ENCODE assay signal across 10 cellular contexts in genomic region chr13:48318014-48318713, GRCh38. TPM values are rescaled to one million over a fixed set of nuclear protein-coding genes. Genes with fewer than 3 reads are reported as not detected.
DNase-seq lines count a peak whose midpoint lies in the region; ATAC-seq and TF ChIP-seq lines count a peak whose summit lies in the region.
"Had no signal": no experiment of that assay in that cellular context is flagged by ENCODE, and none has a peak within 500 bp of the region (broad histone marks: within the 10 kb centered on the region; RNA-seq: fewer than 3 reads in every experiment).

No MANE protein-coding gene starts in this region.

- TF ChIP-seq POLR2A in heart left ventricle (IDR thresholded peaks at IDR 0.05) = no peak
- TF ChIP-seq POLR2A in ovary (IDR thresholded peaks at IDR 0.05) = no peak

- peak overlapping the region; percentile 48 for H3K4me3 ChIP-seq in BLaER1
- peak overlapping the region in 9 of 12 donors; percentile 15 to 51 (median 30) for H3K4me3 ChIP-seq in heart left ventricle
- no peak overlapping the region for H3K4me3 ChIP-seq in ovary
- H3K4me3 ChIP-seq in neural progenitor cell = no peak overlapping the region

- H3K36me3 ChIP-seq in BLaER1 (peaks cover 98% of the 10 kb centered on the region), heart left ventricle (peaks cover 0 to 24% (median 0%) of the 10 kb centered on the region in 9 donors), ovary (no peaks in the 10 kb centered on the region), neural progenitor cell (no peaks in the 10 kb centered on the region)

- intact Hi-C loops in activated CD8-positive, alpha-beta T cell treated with anti-CD3 and anti-CD28 coated beads for 36 hours (cut with micrococcal nuclease) = no loop called here
- intact Hi-C loops in heart left ventricle (cut with DNase I) = loop anchor here in 1 of 10 donors (10.0 kb wide), 1 partner anchor 193 kb away; no protein-coding TSS in a partner anchor
- intact Hi-C loops in posterior vena cava (cut with DNase I) = no loop called here
- intact Hi-C loops in ovary (cut with DNase I) = no loop called here

- peaks cover 47% of the 10 kb centered on the region for H3K4me1 Mint-ChIP-seq in activated CD8-positive, alpha-beta T cell treated with anti-CD3 and anti-CD28 coated beads for 36 hours (ENCODE audit: low read depth)
- H3K4me1 Mint-ChIP-seq in neural progenitor cell = no peaks in the 10 kb centered on the region

- H3K27ac ChIP-seq in BLaER1 = peak overlapping the region; percentile 55
- peak overlapping the region in 11 of 12 donors; percentile 3 to 65 (median 42) for H3K27ac ChIP-seq in heart left ventricle
- H3K27ac ChIP-seq in ovary = no peak overlapping the region
- no peak overlapping the region for H3K27ac ChIP-seq in neural progenitor cell

- peak; percentile 6 for DNase-seq in activated CD8-positive, alpha-beta T cell treated with anti-CD3 and anti-CD28 coated beads for 36 hours
- DNase-seq in heart left ventricle = peak; percentile 33 to 67 (median 52)
- DNase-seq in posterior vena cava (ENCODE audit: low spot score) = peak; percentile 85
- DNase-seq in ovary = no peak
- no peak for DNase-seq in NCI-H187 treated with DMSO at 0.1 percent for 48 hours (lab: John Stamatoyannopoulos, UW)
- no peak for DNase-seq in NCI-H524 (lab: John Stamatoyannopoulos, UW)
- no peak for DNase-seq in neural progenitor cell (ENCODE audit: low spot score)
- DNase-seq: T-helper 2 cell had no signal

- H3F3A ChIP-seq in neural progenitor cell (ENCODE audit: low read depth) = no peaks in the 10 kb centered on the region

- peaks cover 3% of the 10 kb centered on the region for H3K79me2 ChIP-seq in neural progenitor cell (ENCODE audit: low read depth)

- H3K4me1 ChIP-seq in BLaER1 (peaks cover 19% of the 10 kb centered on the region), heart left ventricle (peaks cover 0 to 21% (median 10%) of the 10 kb centered on the region in 12 donors), ovary (ENCODE audit: insufficient read depth) (no peaks in the 10 kb centered on the region), neural progenitor cell (no peaks in the 10 kb centered on the region)

- peaks cover 99% of the 10 kb centered on the region for H3K9me3 ChIP-seq in BLaER1
- peaks cover 0 to 33% (median 11%) of the 10 kb centered on the region in 12 donors for H3K9me3 ChIP-seq in heart left ventricle
- H3K9me3 ChIP-seq in ovary = no peaks in the 10 kb centered on the region
- H3K9me3 ChIP-seq in neural progenitor cell (ENCODE audit: low read depth) = peaks cover 10% of the 10 kb centered on the region

- peak; percentile 10 for ATAC-seq in activated CD8-positive, alpha-beta T cell treated with anti-CD3 and anti-CD28 coated beads for 36 hours
- peak; percentile 19 to 56 (median 34) for ATAC-seq in heart left ventricle

- POLR2A ChIA-PET in activated CD8-positive, alpha-beta T cell treated with anti-CD3 and anti-CD28 coated beads for 36 hours (lab: Charles Lee) = interaction anchor here (0.7 to 2.0 kb wide), 2 partner anchors 8 to 204 kb away, joined by 3 to 7 read pairs; no protein-coding TSS in a partner anchor

- CTCF ChIA-PET in activated CD8-positive, alpha-beta T cell treated with anti-CD3 and anti-CD28 coated beads for 36 hours (lab: Charles Lee) = no interaction called here

- 74 to 91% (median 76%) methylated on average over 36 to 41 of the region's 41 CpGs for WGBS in heart left ventricle, 4 donors
- 71 to 72% (median 72%) methylated on average over 41 of the region's 41 CpGs for WGBS in ovary, 3 donors

- TF ChIP-seq CTCF in activated CD8-positive, alpha-beta T cell treated with anti-CD3 and anti-CD28 coated beads for 36 hours (IDR thresholded peaks at IDR 0.05) = no peak
- TF ChIP-seq CTCF in heart left ventricle (IDR thresholded peaks at IDR 0.05) (no peak), ovary (IDR thresholded peaks at IDR 0.05) (no peak), neural progenitor cell (IDR thresholded peaks at IDR 0.05) (no peak)

- H3K4me3 Mint-ChIP-seq in activated CD8-positive, alpha-beta T cell treated with anti-CD3 and anti-CD28 coated beads for 36 hours = peak overlapping the region; percentile 56
- H3K4me3 Mint-ChIP-seq in neural progenitor cell = no peak overlapping the region
- H3K4me3 Mint-ChIP-seq: type B pancreatic cell had no signal

- peaks cover 11% of the 10 kb centered on the region for H3K9me3 Mint-ChIP-seq in activated CD8-positive, alpha-beta T cell treated with anti-CD3 and anti-CD28 coated beads for 36 hours
- peaks cover 49% of the 10 kb centered on the region for H3K9me3 Mint-ChIP-seq in neural progenitor cell
- H3K9me3 Mint-ChIP-seq: type B pancreatic cell had no signal

- no peak for TF ChIP-seq EP300 in ovary (IDR thresholded peaks at IDR 0.05)

- no peak overlapping the region for H2AFZ ChIP-seq in neural progenitor cell (replicated peaks)

- no peaks in the 10 kb centered on the region for H3K27me3 ChIP-seq in BLaER1
- no peaks in the 10 kb centered on the region for H3K27me3 ChIP-seq in heart left ventricle
- H3K27me3 ChIP-seq in ovary = no peaks in the 10 kb centered on the region
- H3K27me3 ChIP-seq in neural progenitor cell = no peaks in the 10 kb centered on the region

- peaks cover 57% of the 10 kb centered on the region for H3K36me3 Mint-ChIP-seq in activated CD8-positive, alpha-beta T cell treated with anti-CD3 and anti-CD28 coated beads for 36 hours (ENCODE audit: low read depth)
- H3K36me3 Mint-ChIP-seq in neural progenitor cell = peaks cover 54% of the 10 kb centered on the region

- H3K27me3 Mint-ChIP-seq in activated CD8-positive, alpha-beta T cell treated with anti-CD3 and anti-CD28 coated beads for 36 hours = peaks cover 5% of the 10 kb centered on the region
- peaks cover 3% of the 10 kb centered on the region for H3K27me3 Mint-ChIP-seq in neural progenitor cell (ENCODE audit: insufficient read depth, low read depth)
- H3K27me3 Mint-ChIP-seq: type B pancreatic cell had no signal

- H3K27ac Mint-ChIP-seq in activated CD8-positive, alpha-beta T cell treated with anti-CD3 and anti-CD28 coated beads for 36 hours = no peak overlapping the region
- H3K27ac Mint-ChIP-seq in neural progenitor cell = no peak overlapping the region
- H3K27ac Mint-ChIP-seq: type B pancreatic cell had no signal

- H4K20me1 ChIP-seq in BLaER1 (peaks cover 18% of the 10 kb centered on the region; the same call in 1 of the 2 replicates), neural progenitor cell (ENCODE audit: low read depth) (no peaks in the 10 kb centered on the region)

- 0 out of 2 replicates have a peak overlapping the region, but pooled peaks have one; percentile 50 for H3K9ac ChIP-seq in BLaER1
- H3K9ac ChIP-seq in neural progenitor cell = no peak overlapping the region

- H3K4me2 ChIP-seq in BLaER1 (peak overlapping the region; percentile 64), neural progenitor cell (no peak overlapping the region)

RNA-seq across cellular contexts. Expression of gene RB1, which starts 14.6 kb away (rescaled TPM):
- total RNA-seq in activated CD8-positive, alpha-beta T cell treated with anti-CD3 and anti-CD28 coated beads for 36 hours = 10 to 100 TPM; 26.4 to 29.2 TPM
- total RNA-seq in heart left ventricle (10 to 100 TPM; 22.4 to 52.1 (median 28.4) TPM), posterior vena cava (10 to 100 TPM; 33.3 to 35.9 TPM), ovary (10 to 100 TPM; 23.7 to 36.6 (median 27.3) TPM), neural progenitor cell (ENCODE audit: low replicate concordance) (27.3 and 39.5 TPM in 2 replicates)
- polyA plus RNA-seq in heart left ventricle (10 to 100 TPM in 1 of 2 donors, 1 to 10 TPM in 1; 8.5 to 21.4 TPM), ovary (10 to 100 TPM; 11.4 to 24.4 TPM)

Comparison
In these comparisons a context has a peak if more than half of its experiments do, and no peak if none do; other contexts are left out.
1. H3K27ac ChIP-seq: peak in BLaER1 (single experiment) and heart left ventricle (11 of 12); none in ovary (0 of 2) and neural progenitor cell (single experiment).
2. H3K4me3 ChIP-seq: peak in BLaER1 (single experiment) and heart left ventricle (9 of 12); none in ovary (single experiment) and neural progenitor cell (single experiment).
3. DNase-seq: peak in activated CD8-positive, alpha-beta T cell treated with anti-CD3 and anti-CD28 coated beads for 36 hours (single experiment), heart left ventricle (5 of 5) and posterior vena cava (single experiment); none in ovary (0 of 5), NCI-H187 treated with DMSO at 0.1 percent for 48 hours (single experiment), NCI-H524 (0 of 2) and neural progenitor cell (single experiment).